ENCODE assay signal across 17 cellular contexts in the genomic region with DNA sequence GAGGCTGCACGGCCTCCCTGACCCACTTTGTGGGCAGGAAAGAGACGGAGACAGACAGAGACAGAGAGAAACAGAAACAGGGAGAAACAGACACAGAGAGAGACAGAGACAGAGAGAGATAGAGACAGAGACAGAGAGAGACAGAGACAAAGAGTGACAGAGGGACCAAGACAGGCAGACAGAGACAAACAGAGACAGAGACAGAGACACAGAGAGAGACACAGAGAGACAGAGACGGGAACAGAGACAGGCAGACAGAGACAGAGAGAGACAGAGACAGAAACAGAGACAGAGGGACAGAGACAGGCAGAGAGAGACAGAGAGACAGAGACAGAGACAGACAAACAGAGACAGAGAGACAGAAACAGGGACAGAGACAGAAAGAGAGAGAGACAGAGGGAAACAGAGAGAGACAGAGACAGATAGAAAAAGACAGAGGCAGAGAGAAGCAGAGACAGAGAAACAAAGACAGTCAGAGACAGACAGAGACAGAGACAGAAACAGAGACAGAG. TPM values are rescaled to one million over a fixed set of nuclear protein-coding genes. Genes with fewer than 3 reads are reported as not detected.
DNase-seq lines count a peak whose midpoint lies in the region; ATAC-seq and TF ChIP-seq lines count a peak whose summit lies in the region.
"Had no signal": no experiment of that assay in that cellular context is flagged by ENCODE, and none has a peak within 500 bp of the region (broad histone marks: within the 10 kb centered on the region; RNA-seq: fewer than 3 reads in every experiment).

No MANE protein-coding gene starts in this region.

- no peaks in the 10 kb centered on the region for H3K9me3 ChIP-seq in endodermal cell (ENCODE audit: control insufficient read depth, low read length)
- H3K9me3 ChIP-seq in osteoblast (ENCODE audit: low read depth, low read length) = no peaks in the 10 kb centered on the region
- H3K9me3 ChIP-seq: mucosa of descending colon had no signal

- H3K4me1 ChIP-seq in endodermal cell (ENCODE audit: control insufficient read depth, insufficient read depth, low read length) (no peaks in the 10 kb centered on the region), osteoblast (ENCODE audit: insufficient read depth, low read length) (peaks cover 21% of the 10 kb centered on the region)

- H3K9me3 Mint-ChIP-seq in natural killer cell (peaks cover 5 to 6% of the 10 kb centered on the region in 2 donors), endodermal cell (no peaks in the 10 kb centered on the region)
- H3K9me3 Mint-ChIP-seq in natural killer cell treated with Interleukin-12 subunit alpha and Interleukin-12 subunit beta and Interleukin-15 and Interleukin-18, amount 100 ng/mL, for 72 hours = peaks cover 6% of the 10 kb centered on the region

- no peak overlapping the region for H3K27ac ChIP-seq in endodermal cell (ENCODE audit: low read depth, low read length)
- H3K27ac ChIP-seq in osteoblast (ENCODE audit: low read depth, low read length) = peak overlapping the region; percentile 52

- H3K27ac Mint-ChIP-seq in natural killer cell (peak overlapping the region in 1 of 2 donors; percentile 27), endodermal cell (peak overlapping the region; percentile 56)
- no peak overlapping the region for H3K27ac Mint-ChIP-seq in natural killer cell treated with Interleukin-12 subunit alpha and Interleukin-12 subunit beta and Interleukin-15 and Interleukin-18, amount 100 ng/mL, for 72 hours
- H3K27ac Mint-ChIP-seq: activated CD4-positive, alpha-beta T cell treated with anti-CD3 and anti-CD28 coated beads, Interleukin-2, amount 10 ng/mL, durations not matched to agents 7 days and 5 days; T-helper 17 cell had no signal

- intact Hi-C loops in natural killer cell (cut with micrococcal nuclease) = no loop called here

- peaks cover 17% of the 10 kb centered on the region for H3K36me3 ChIP-seq in endodermal cell (ENCODE audit: control insufficient read depth, insufficient read depth, low read length)
- H3K36me3 ChIP-seq in osteoblast (ENCODE audit: insufficient read depth, low read length) = peaks cover 60% of the 10 kb centered on the region

- TF ChIP-seq CTCF in natural killer cell (IDR thresholded peaks at IDR 0.05) (no peak), endodermal cell (conservative IDR thresholded peaks at IDR 0.05) (no peak), osteoblast (IDR thresholded peaks at IDR 0.05; ENCODE audit: extremely low read depth, low read depth, low read length) (no peak)

- H3K4me2 ChIP-seq in osteoblast (ENCODE audit: insufficient read depth, low read length) = peak overlapping the region; percentile 82

- DNase-seq in natural killer cell (no peak), endodermal cell (no peak), osteoblast (ENCODE audit: insufficient read length, low spot score, missing footprints) (no peak), pons (ENCODE audit: low spot score) (no peak), occipital lobe (lab: John Stamatoyannopoulos, UW) (no peak)
- DNase-seq in natural killer cell treated with Interleukin-12 subunit alpha and Interleukin-12 subunit beta and Interleukin-15 and Interleukin-18, amount 100 ng/mL, for 72 hours (ENCODE audit: low spot score) = no peak
- DNase-seq: activated CD4-positive, alpha-beta T cell treated with anti-CD3 and anti-CD28 coated beads, Interleukin-2, amount 10 ng/mL, durations not matched to agents 7 days and 5 days; AML-193; cerebellar nuclear complex; DMS79 treated with DMSO at 0.1 percent for 48 hours; erythroblast; GOT3; NCI-H510A; T-helper 17 cell had no signal

- 94 to 95% methylated on average over 1 to 3 of the region's 3 CpGs for WGBS in endodermal cell (ENCODE audit: insufficient coverage in 1 of 2, insufficient read length in 1 of 2), 2 experiments

- no peak for ATAC-seq in natural killer cell
- ATAC-seq in natural killer cell treated with Interleukin-12 subunit alpha and Interleukin-12 subunit beta and Interleukin-15 and Interleukin-18, amount 100 ng/mL, for 72 hours = no peak
- no peak for ATAC-seq in GM18519 (IDR thresholded peaks at IDR 0.05; ENCODE audit: low FRiP score, unreplicated experiment)
- ATAC-seq in GM18498 (IDR thresholded peaks at IDR 0.05; ENCODE audit: unreplicated experiment) = no peak
- ATAC-seq: T-helper 17 cell had no signal

- H3K36me3 Mint-ChIP-seq in natural killer cell (no peaks in the 10 kb centered on the region), endodermal cell (ENCODE audit: low read depth) (peaks cover 16% of the 10 kb centered on the region)
- H3K36me3 Mint-ChIP-seq in natural killer cell treated with Interleukin-12 subunit alpha and Interleukin-12 subunit beta and Interleukin-15 and Interleukin-18, amount 100 ng/mL, for 72 hours = no peaks in the 10 kb centered on the region

- H3K4me3 ChIP-seq in endodermal cell (ENCODE audit: low read length) (no peak overlapping the region), osteoblast (ENCODE audit: insufficient read depth, low read length) (peak overlapping the region; percentile 97)
- H3K4me3 ChIP-seq: mucosa of descending colon had no signal

- H3K4me1 Mint-ChIP-seq in natural killer cell = peaks cover 0 to 9% of the 10 kb centered on the region in 2 donors
- H3K4me1 Mint-ChIP-seq in natural killer cell treated with Interleukin-12 subunit alpha and Interleukin-12 subunit beta and Interleukin-15 and Interleukin-18, amount 100 ng/mL, for 72 hours (ENCODE audit: low read depth in 2 of 2) = peaks cover 3 to 5% of the 10 kb centered on the region in 2 donors
- no peaks in the 10 kb centered on the region for H3K4me1 Mint-ChIP-seq in endodermal cell

- H3K27me3 ChIP-seq in endodermal cell (ENCODE audit: control insufficient read depth, insufficient read depth, low read length, poor library complexity, severe bottlenecking) (peaks cover 8% of the 10 kb centered on the region), osteoblast (ENCODE audit: insufficient read depth, low read length) (no peaks in the 10 kb centered on the region)

- no peak overlapping the region for H2AFZ ChIP-seq in osteoblast (ENCODE audit: low read length)

- H3K4me3 Mint-ChIP-seq in natural killer cell (peak overlapping the region; percentile 4), endodermal cell (no peak overlapping the region)
- H3K4me3 Mint-ChIP-seq in natural killer cell treated with Interleukin-12 subunit alpha and Interleukin-12 subunit beta and Interleukin-15 and Interleukin-18, amount 100 ng/mL, for 72 hours = no peak overlapping the region
- H3K4me3 Mint-ChIP-seq: activated CD4-positive, alpha-beta T cell treated with anti-CD3 and anti-CD28 coated beads, Interleukin-2, amount 10 ng/mL, durations not matched to agents 7 days and 5 days; T-helper 17 cell had no signal

- peaks cover 80% of the 10 kb centered on the region for H3K79me2 ChIP-seq in osteoblast (ENCODE audit: insufficient read depth, low read length)

- H3K27me3 Mint-ChIP-seq in natural killer cell (ENCODE audit: low read depth in 2 of 2) = peaks cover 0 to 9% of the 10 kb centered on the region in 2 donors
- peaks cover 8 to 11% of the 10 kb centered on the region in 2 donors for H3K27me3 Mint-ChIP-seq in natural killer cell treated with Interleukin-12 subunit alpha and Interleukin-12 subunit beta and Interleukin-15 and Interleukin-18, amount 100 ng/mL, for 72 hours
- H3K27me3 Mint-ChIP-seq in endodermal cell (ENCODE audit: insufficient read depth) = no peaks in the 10 kb centered on the region
- H3K27me3 Mint-ChIP-seq: T-helper 17 cell had no signal

- no peak overlapping the region for H3K9ac ChIP-seq in endodermal cell (ENCODE audit: extremely low read depth, low read length, poor library complexity, severe bottlenecking)

- H4K20me1 ChIP-seq in osteoblast (ENCODE audit: insufficient read depth, low read length) = peaks cover 38% of the 10 kb centered on the region

RNA-seq across cellular contexts. Expression of gene COL6A1, which starts 3.1 kb away (rescaled TPM):
- total RNA-seq in natural killer cell (1 to 10 TPM; 1.0 to 5.2 (median 2.5) TPM), endodermal cell (100 to 1,000 TPM; 232 to 407 TPM), osteoblast (1,531 and 1,612 TPM in 2 replicates), occipital lobe (41.0 TPM)
- not detected for total RNA-seq in natural killer cell treated with Interleukin-12 subunit alpha and Interleukin-12 subunit beta and Interleukin-15 and Interleukin-18, amount 100 ng/mL, for 72 hours
- polyA plus RNA-seq in endodermal cell (2013, experiment 1 of 2) = 172 TPM
- polyA plus RNA-seq in endodermal cell (2013, experiment 2 of 2) = 154 TPM
